8 cellular contexts compared by ENCODE assay signal in the genomic region with DNA sequence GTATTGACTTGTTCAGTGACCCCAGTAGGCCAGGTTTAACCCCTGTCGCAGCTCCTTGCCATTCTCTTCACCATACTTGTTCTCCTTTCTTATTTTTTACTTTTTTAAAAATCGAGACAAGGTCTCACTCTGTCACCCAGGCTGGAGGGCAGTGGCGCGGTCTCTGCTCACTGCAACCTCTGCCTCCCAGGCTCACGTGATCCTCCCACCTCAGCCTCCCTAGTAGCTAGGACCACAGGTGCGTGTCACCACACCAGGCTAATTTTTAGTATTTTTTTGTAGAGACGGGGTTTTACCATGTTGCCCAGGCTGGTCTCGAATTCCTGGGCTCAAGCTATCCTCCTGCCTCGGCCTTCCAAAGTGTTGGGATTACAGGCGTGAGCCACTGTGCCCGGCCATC. TPM values are rescaled to one million over a fixed set of nuclear protein-coding genes. Genes with fewer than 3 reads are reported as not detected.
DNase-seq lines count a peak whose midpoint lies in the region; ATAC-seq and TF ChIP-seq lines count a peak whose summit lies in the region.
"Not testable (repeated sequence)": the region's sequence is repeated elsewhere in the genome, so short reads cannot be mapped to it uniquely, and the experiment has no call there.

No MANE protein-coding gene starts in this region.

- peak overlapping the region; percentile 91 to 98 (median 94) for H3K4me3 Mint-ChIP-seq in CD4-positive, alpha-beta memory T cell
- H3K4me3 Mint-ChIP-seq in activated CD4-positive, alpha-beta T cell treated with anti-CD3 and anti-CD28 coated beads for 36 hours, result peak overlapping the region; percentile 94

- H3K9me3 Mint-ChIP-seq in CD4-positive, alpha-beta memory T cell; activated CD4-positive, alpha-beta T cell treated with anti-CD3 and anti-CD28 coated beads for 36 hours (ENCODE audit: low read depth): not testable (repeated sequence)

- H3K27ac Mint-ChIP-seq in CD4-positive, alpha-beta memory T cell, result peak overlapping the region; percentile 96 to 99 (median 98)
- H3K27ac Mint-ChIP-seq in activated CD4-positive, alpha-beta T cell treated with anti-CD3 and anti-CD28 coated beads for 36 hours, result peak overlapping the region; percentile 98

- peaks cover 23% of the 10 kb centered on the region for H3K79me2 ChIP-seq in fibroblast of lung (ENCODE audit: control insufficient read depth, insufficient read depth, low read length)

- POLR2A ChIA-PET in CD4-positive, alpha-beta memory T cell (lab: Charles Lee; ENCODE audit: partially characterized antibody), result interaction anchor here (1.0 kb wide), 1 partner anchor 329 kb away, joined by 4 read pairs; a partner anchor contains a TSS
- POLR2A ChIA-PET in activated CD4-positive, alpha-beta T cell treated with anti-CD3 and anti-CD28 coated beads for 36 hours (lab: Charles Lee), result not testable (repeated sequence)

- peak overlapping the region; percentile 90 for H3K9ac ChIP-seq in fibroblast of lung (ENCODE audit: insufficient read depth, low read length)

- H3K27me3 Mint-ChIP-seq in CD4-positive, alpha-beta memory T cell; activated CD4-positive, alpha-beta T cell treated with anti-CD3 and anti-CD28 coated beads for 36 hours: not testable (repeated sequence)

- peak overlapping the region; percentile 90 for H3K27ac ChIP-seq in CD4-positive, alpha-beta memory T cell (ENCODE audit: low read depth, low read length)
- H3K27ac ChIP-seq in KOPT-K1 (ENCODE audit: low read depth, low read length, poor library complexity, severe bottlenecking) (peak overlapping the region; percentile 79), body of pancreas (peak overlapping the region in 3 of 4 donors; percentile 96 to 98 (median 96)), fibroblast of lung (ENCODE audit: insufficient read depth, low read length) (peak overlapping the region; percentile 96), thyroid gland (peak overlapping the region in 1 of 3 donors; percentile 96)
- not testable (repeated sequence) for H3K27ac ChIP-seq in ovary

- CTCF ChIA-PET in CD4-positive, alpha-beta memory T cell (lab: Charles Lee; ENCODE audit: partially characterized antibody), result interaction anchor here (0.7 kb wide), 1 partner anchor 329 kb away, joined by 3 read pairs; a partner anchor contains a TSS
- CTCF ChIA-PET in activated CD4-positive, alpha-beta T cell treated with anti-CD3 and anti-CD28 coated beads for 36 hours (lab: Charles Lee), result interaction anchor here (0.7 to 1.6 kb wide), 3 partner anchors 10 to 330 kb away, joined by 3 to 6 read pairs (median 3); no protein-coding TSS in a partner anchor

- not testable (repeated sequence) for TF ChIP-seq CTCF in body of pancreas (IDR thresholded peaks at IDR 0.05); fibroblast of lung (conservative IDR thresholded peaks at IDR 0.05 in 1 of 2, IDR thresholded peaks at IDR 0.05 in 1 of 2; ENCODE audit: low read depth in 1 of 2, low read length in 2 of 2); lower leg skin (IDR thresholded peaks at IDR 0.05); ovary (IDR thresholded peaks at IDR 0.05); thyroid gland (IDR thresholded peaks at IDR 0.05)

- not testable (repeated sequence) for TF ChIP-seq POLR2A in body of pancreas (IDR thresholded peaks at IDR 0.05); lower leg skin (IDR thresholded peaks at IDR 0.05); ovary (IDR thresholded peaks at IDR 0.05); thyroid gland (IDR thresholded peaks at IDR 0.05)

- not testable (repeated sequence) for H2AFZ ChIP-seq in fibroblast of lung (ENCODE audit: low read length)

- not testable (repeated sequence) for DNase-seq in CD4-positive, alpha-beta memory T cell; body of pancreas; fibroblast of lung (ENCODE audit: low read depth in 2 of 2); lower leg skin (ENCODE audit: low spot score in 2 of 2); ovary; thyroid gland
- peak; percentile 5 for DNase-seq in activated CD4-positive, alpha-beta T cell treated with anti-CD3 and anti-CD28 coated beads for 36 hours

- H3K4me2 ChIP-seq in fibroblast of lung (ENCODE audit: extremely low read depth, insufficient read depth, low read length), result peak overlapping the region; percentile 64

- intact Hi-C loops in CD4-positive, alpha-beta memory T cell (cut with micrococcal nuclease), result loop anchor here (2.0 kb wide), 1 partner anchor 329 kb away; a partner anchor contains a TSS
- intact Hi-C loops in activated CD4-positive, alpha-beta T cell treated with anti-CD3 and anti-CD28 coated beads for 36 hours (cut with DNase I, micrococcal nuclease); body of pancreas (cut with DNase I); lower leg skin (cut with DNase I; ENCODE audit: low total_unique reads); ovary (cut with DNase I); thyroid gland (cut with DNase I): not testable (repeated sequence)

- not testable (repeated sequence) for H4K20me1 ChIP-seq in fibroblast of lung (ENCODE audit: control insufficient read depth, extremely low read depth, insufficient read depth, low read length)

- not testable (repeated sequence) for H3K36me3 ChIP-seq in CD4-positive, alpha-beta memory T cell (ENCODE audit: insufficient read depth, low read length); KOPT-K1 (ENCODE audit: insufficient read depth, low read length); body of pancreas (replicated peaks in 1 of 2; ENCODE audit: insufficient read depth in 1 of 2, low read depth in 2 of 2); fibroblast of lung (ENCODE audit: control insufficient read depth, insufficient read depth, low read length); ovary; thyroid gland

- not testable (repeated sequence) for H3K27me3 ChIP-seq in CD4-positive, alpha-beta memory T cell (ENCODE audit: insufficient read depth, low read length); body of pancreas; fibroblast of lung (ENCODE audit: control insufficient read depth, insufficient read depth, low read length); ovary; thyroid gland

- H3K9me3 ChIP-seq in CD4-positive, alpha-beta memory T cell (ENCODE audit: control insufficient read depth in 1 of 2, low read length in 2 of 2); KOPT-K1 (ENCODE audit: insufficient read depth, low read length, poor library complexity, severe bottlenecking); body of pancreas; fibroblast of lung (ENCODE audit: control insufficient read depth, insufficient read depth, low read depth, low read length); ovary; thyroid gland: not testable (repeated sequence)

- peaks cover 8 to 61% (median 33%) of the 10 kb centered on the region in 4 donors for H3K4me1 Mint-ChIP-seq in CD4-positive, alpha-beta memory T cell
- H3K4me1 Mint-ChIP-seq in activated CD4-positive, alpha-beta T cell treated with anti-CD3 and anti-CD28 coated beads for 36 hours, result peaks cover 36% of the 10 kb centered on the region

- WGBS in body of pancreas, 2 donors, result 42 to 51% methylated on average over 7 to 11 of the region's 11 CpGs
- 71 to 73% methylated on average over 10 to 11 of the region's 11 CpGs for WGBS in lower leg skin, 2 donors
- WGBS in ovary, 3 donors, result 65 to 72% (median 69%) methylated on average over 11 of the region's 11 CpGs
- 67 to 74% methylated on average over 10 to 11 of the region's 11 CpGs for WGBS in thyroid gland, 2 donors

- peaks cover 37% of the 10 kb centered on the region for H3K4me1 ChIP-seq in CD4-positive, alpha-beta memory T cell (ENCODE audit: insufficient read depth, low read length)
- peaks cover 16% of the 10 kb centered on the region for H3K4me1 ChIP-seq in body of pancreas
- H3K4me1 ChIP-seq in fibroblast of lung (ENCODE audit: control insufficient read depth, extremely low read depth, insufficient read depth, low read length); ovary (ENCODE audit: insufficient read depth); thyroid gland: not testable (repeated sequence)

- H3K36me3 Mint-ChIP-seq in CD4-positive, alpha-beta memory T cell, result peaks cover 0 to 17% of the 10 kb centered on the region in 2 donors
- H3K36me3 Mint-ChIP-seq in activated CD4-positive, alpha-beta T cell treated with anti-CD3 and anti-CD28 coated beads for 36 hours (ENCODE audit: low read depth), result not testable (repeated sequence)

- H3K4me3 ChIP-seq in CD4-positive, alpha-beta memory T cell (ENCODE audit: low read length in 2 of 2), result peak overlapping the region; percentile 49 to 72
- H3K4me3 ChIP-seq in body of pancreas, result peak overlapping the region; percentile 34 to 43
- H3K4me3 ChIP-seq in fibroblast of lung (replicated peaks in 1 of 4; ENCODE audit: control extremely low read depth in 1 of 4, insufficient read depth in 1 of 4, low read depth in 3 of 4, low read length in 4 of 4), result peak overlapping the region; percentile 50 to 95 (median 70)
- H3K4me3 ChIP-seq in lower leg skin (ENCODE audit: low read depth, poor library complexity, severe bottlenecking), result peak overlapping the region; percentile 50
- H3K4me3 ChIP-seq in ovary, result peak overlapping the region; percentile 73
- peak overlapping the region in 2 of 3 donors; percentile 44 to 71 for H3K4me3 ChIP-seq in thyroid gland (replicated peaks in 1 of 3)

- ATAC-seq in activated CD4-positive, alpha-beta T cell treated with anti-CD3 and anti-CD28 coated beads for 36 hours; body of pancreas: not testable (repeated sequence)

- TF ChIP-seq EP300 in ovary (IDR thresholded peaks at IDR 0.05), result not testable (repeated sequence)

RNA-seq across cellular contexts. Expression of a gene that starts 0.7 kb away (rescaled TPM):
- total RNA-seq in CD4-positive, alpha-beta memory T cell, result 10 to 100 TPM; 17.1 to 18.9 TPM
- polyA plus RNA-seq in CD4-positive, alpha-beta memory T cell, result 10 to 100 TPM; 22.2 to 23.2 TPM
- total RNA-seq in activated CD4-positive, alpha-beta T cell treated with anti-CD3 and anti-CD28 coated beads for 36 hours, result 10 to 100 TPM in 1 of 2 experiments, 1 to 10 TPM in 1; 8.2 to 18.1 TPM
- total RNA-seq in body of pancreas (10 to 100 TPM; 12.9 to 14.0 TPM), fibroblast of lung (21.1 and 28.7 TPM in 2 replicates), lower leg skin (10 to 100 TPM; 12.6 to 33.2 (median 24.9) TPM), ovary (10 to 100 TPM; 16.0 to 31.7 (median 28.3) TPM), thyroid gland (10 to 100 TPM; 35.2 to 65.4 (median 41.6) TPM)
- polyA plus RNA-seq in fibroblast of lung (12.4 and 25.8 TPM in 2 replicates), ovary (10 to 100 TPM in 1 of 2 donors, 1 to 10 TPM in 1; 8.6 to 23.5 TPM)
- 11.1 and 18.4 TPM in 2 replicates for polyA plus RNA-seq in fibroblast of lung (2012)
- 4.0 and 5.0 TPM in 2 replicates for polyA minus RNA-seq in fibroblast of lung (ENCODE audit: low replicate concordance)
